Comparison of ENCODE assay signal across 2 cellular contexts in genomic region chr3:51544011-51544775, GRCh38.
TF ChIP-seq lines count a peak whose summit lies in the region.

No MANE protein-coding gene starts in this region.

TF ChIP-seq in HEK293, 187 proteins besides CTCF, POLR2A, EP300 and RAD21:
- TF ChIP-seq ZSCAN18 (tag by site-specific recombination; IDR thresholded peaks at IDR 0.05) (no peak), ZBTB20 (tag by site-specific recombination; IDR thresholded peaks at IDR 0.05) (no peak), ELK4 (IDR thresholded peaks at IDR 0.05; ENCODE audit: borderline replicate concordance, low read depth, low read length) (no peak), PRDM10 (tag by site-specific recombination; IDR thresholded peaks at IDR 0.05) (0 out of 2 replicates have a peak, but pooled peaks have one; percentile 9), GFI1B (tag by site-specific recombination; IDR thresholded peaks at IDR 0.05) (no peak), PBX3 (CRISPR knock-in tag; IDR thresholded peaks at IDR 0.05) (no peak)

TF ChIP-seq in WTC11, 78 proteins besides CTCF, POLR2A, EP300 and RAD21 (continued from another document):
- TF ChIP-seq ZMAT4 (CRISPR knock-in tag; IDR thresholded peaks at IDR 0.05): no peak
- TF ChIP-seq SMAD4 (CRISPR knock-in tag; IDR thresholded peaks at IDR 0.05): no peak
- TF ChIP-seq PRDM15 (CRISPR knock-in tag; IDR thresholded peaks at IDR 0.05): no peak
- no peak for TF ChIP-seq ARID4B (CRISPR knock-in tag; IDR thresholded peaks at IDR 0.05; ENCODE audit: borderline replicate concordance)
- TF ChIP-seq ERG (CRISPR knock-in tag; IDR thresholded peaks at IDR 0.05): no peak
- TF ChIP-seq IRF2 (CRISPR knock-in tag; IDR thresholded peaks at IDR 0.05; ENCODE audit: borderline replicate concordance, low read depth): no peak
- no peak for TF ChIP-seq ZNF263 (CRISPR knock-in tag; IDR thresholded peaks at IDR 0.05; ENCODE audit: low read depth)
- TF ChIP-seq RORB (CRISPR knock-in tag; IDR thresholded peaks at IDR 0.05): no peak
- TF ChIP-seq ETV6 (CRISPR knock-in tag; IDR thresholded peaks at IDR 0.05): no peak
